Comparison of ENCODE assay signal across 29 cellular contexts in the genomic region with DNA sequence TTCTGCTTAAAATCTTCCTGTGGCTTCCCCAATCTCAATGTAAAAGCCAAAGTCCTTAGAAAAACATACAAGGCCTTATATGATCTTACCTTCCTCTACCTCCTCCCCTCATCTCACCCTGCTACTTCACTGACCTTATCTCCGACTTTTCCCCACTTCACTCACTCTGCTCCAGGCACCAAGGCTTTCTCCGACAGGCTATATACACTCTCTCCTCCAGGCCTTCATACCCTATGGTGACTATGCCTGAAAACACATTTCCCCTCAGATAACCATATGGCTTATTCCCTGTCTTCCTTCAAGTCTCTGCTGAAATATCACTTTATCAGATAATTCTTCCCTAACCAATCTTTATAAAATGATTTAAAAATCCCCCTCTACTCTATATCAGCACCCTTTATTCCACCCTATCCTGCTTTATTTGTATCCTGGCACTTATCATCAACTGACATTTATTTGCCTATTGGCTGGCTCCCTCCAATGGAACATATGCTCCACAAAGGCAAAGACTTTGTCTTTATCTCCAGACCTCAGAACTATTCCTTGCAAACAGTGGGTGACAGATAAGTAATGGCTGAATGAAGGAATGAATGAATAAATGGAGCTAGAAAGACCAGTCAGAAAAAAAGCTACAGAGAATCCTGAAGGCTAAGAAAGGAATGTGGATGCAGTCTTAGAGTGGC.
"Had no signal": no experiment of that assay in that cellular context is flagged by ENCODE, and none has a peak within 500 bp of the region (broad histone marks: within the 10 kb centered on the region; RNA-seq: fewer than 3 reads in every experiment).

No MANE protein-coding gene starts in this region.

- H3K9me3 ChIP-seq: ascending aorta, breast epithelium, SJCRH30, SK-N-SH had no signal

- H3K4me2 ChIP-seq: SK-N-SH had no signal

- H3K36me3 ChIP-seq: ascending aorta, breast epithelium, SJCRH30, WERI-Rb-1 had no signal

- H3K9ac ChIP-seq: SK-N-SH had no signal

- H3K36me3 Mint-ChIP-seq: activated naive CD8-positive, alpha-beta T cell treated with anti-CD3 and anti-CD28 coated beads for 36 hours had no signal

- DNase-seq: activated CD4-positive, alpha-beta T cell treated with anti-CD3 and anti-CD28 coated beads, Interleukin-2, amount 10 ng/mL, durations not matched to agents 24 days and 14 days; activated CD4-positive, alpha-beta T cell treated with anti-CD3 and anti-CD28 coated beads, Interleukin-2, amount 50 U/mL, for 4 hours; activated CD8-positive, alpha-beta T cell treated with anti-CD3 and anti-CD28 coated beads for 36 hours; activated effector memory CD4-positive, alpha-beta T cell treated with anti-CD3 and anti-CD28 coated beads, Interleukin-2, amount 50 U/mL, for 16 hours; activated naive CD4-positive, alpha-beta T cell; activated naive CD4-positive, alpha-beta T cell treated with anti-CD3 and anti-CD28 coated beads, Interleukin-2, amount 50 U/mL, for 16 hours; activated naive CD8-positive, alpha-beta T cell treated with anti-CD3 and anti-CD28 coated beads for 36 hours; activated T-cell treated with anti-CD3 and anti-CD28 coated beads, Interleukin-2, amount 50 U/mL, for 1 hour; activated T-cell treated with anti-CD3 and anti-CD28 coated beads, Interleukin-2, amount 50 U/mL, for 72 hours; amniotic stem cell; Karpas-422; NCI-H1105; NCI-H1417 treated with DMSO at 0.1 percent for 48 hours; NCI-H1694; NCI-H1930; NCI-H345; NCI-H524 treated with DMSO at 0.1 percent for 48 hours; NK-92 treated with Interleukin-12 subunit alpha and Interleukin-12 subunit beta, amount 100 ng/mL, for 24 hours; Right ventricle myocardium superior; SJCRH30; SK-N-SH; T-helper 1 cell; T1000; WERI-Rb-1 had no signal

- FAIRE-seq: TTC549 had no signal

- H3K27me3 ChIP-seq: ascending aorta, breast epithelium, SJCRH30 had no signal

- H3K27me3 Mint-ChIP-seq: activated naive CD8-positive, alpha-beta T cell treated with anti-CD3 and anti-CD28 coated beads for 36 hours had no signal

- H3K4me1 ChIP-seq: ascending aorta, breast epithelium had no signal

- H3K4me3 ChIP-seq: ascending aorta, breast epithelium, coronary artery, SJCRH30 had no signal

- H3K9me3 Mint-ChIP-seq: activated CD4-positive, alpha-beta T cell treated with anti-CD3 and anti-CD28 coated beads, Interleukin-2, amount 10 ng/mL, durations not matched to agents 24 days and 14 days; activated CD8-positive, alpha-beta T cell treated with anti-CD3 and anti-CD28 coated beads for 36 hours; activated naive CD8-positive, alpha-beta T cell treated with anti-CD3 and anti-CD28 coated beads for 36 hours; activated T-cell treated with anti-CD3 and anti-CD28 coated beads, Interleukin-2, amount 50 U/mL, for 72 hours; activated T-helper 17 cell treated with anti-CD3 and anti-CD28 coated beads, Interleukin-2, amount 50 U/mL, for 72 hours had no signal

- H3K27ac ChIP-seq: ascending aorta, breast epithelium, coronary artery, SJCRH30, WERI-Rb-1 had no signal

- H3K4me3 Mint-ChIP-seq: activated CD4-positive, alpha-beta T cell treated with anti-CD3 and anti-CD28 coated beads, Interleukin-2, amount 10 ng/mL, durations not matched to agents 24 days and 14 days; activated CD8-positive, alpha-beta T cell treated with anti-CD3 and anti-CD28 coated beads for 36 hours; activated naive CD8-positive, alpha-beta T cell treated with anti-CD3 and anti-CD28 coated beads for 36 hours; activated T-cell treated with anti-CD3 and anti-CD28 coated beads, Interleukin-2, amount 50 U/mL, for 72 hours; activated T-helper 17 cell treated with anti-CD3 and anti-CD28 coated beads, Interleukin-2, amount 50 U/mL, for 72 hours had no signal

- H3K27ac Mint-ChIP-seq: activated CD4-positive, alpha-beta T cell treated with anti-CD3 and anti-CD28 coated beads, Interleukin-2, amount 10 ng/mL, durations not matched to agents 24 days and 14 days; activated CD8-positive, alpha-beta T cell treated with anti-CD3 and anti-CD28 coated beads for 36 hours; activated naive CD8-positive, alpha-beta T cell treated with anti-CD3 and anti-CD28 coated beads for 36 hours; activated T-cell treated with anti-CD3 and anti-CD28 coated beads, Interleukin-2, amount 50 U/mL, for 72 hours; activated T-helper 17 cell treated with anti-CD3 and anti-CD28 coated beads, Interleukin-2, amount 50 U/mL, for 72 hours had no signal

- ATAC-seq: activated CD8-positive, alpha-beta T cell treated with anti-CD3 and anti-CD28 coated beads for 36 hours; activated T-cell treated with anti-CD3 and anti-CD28 coated beads, Interleukin-2, amount 50 U/mL, for 72 hours; activated T-helper 17 cell treated with anti-CD3 and anti-CD28 coated beads, Interleukin-2, amount 50 U/mL, for 72 hours had no signal
